ENCODE assay signal across 11 cellular contexts in the genomic region with DNA sequence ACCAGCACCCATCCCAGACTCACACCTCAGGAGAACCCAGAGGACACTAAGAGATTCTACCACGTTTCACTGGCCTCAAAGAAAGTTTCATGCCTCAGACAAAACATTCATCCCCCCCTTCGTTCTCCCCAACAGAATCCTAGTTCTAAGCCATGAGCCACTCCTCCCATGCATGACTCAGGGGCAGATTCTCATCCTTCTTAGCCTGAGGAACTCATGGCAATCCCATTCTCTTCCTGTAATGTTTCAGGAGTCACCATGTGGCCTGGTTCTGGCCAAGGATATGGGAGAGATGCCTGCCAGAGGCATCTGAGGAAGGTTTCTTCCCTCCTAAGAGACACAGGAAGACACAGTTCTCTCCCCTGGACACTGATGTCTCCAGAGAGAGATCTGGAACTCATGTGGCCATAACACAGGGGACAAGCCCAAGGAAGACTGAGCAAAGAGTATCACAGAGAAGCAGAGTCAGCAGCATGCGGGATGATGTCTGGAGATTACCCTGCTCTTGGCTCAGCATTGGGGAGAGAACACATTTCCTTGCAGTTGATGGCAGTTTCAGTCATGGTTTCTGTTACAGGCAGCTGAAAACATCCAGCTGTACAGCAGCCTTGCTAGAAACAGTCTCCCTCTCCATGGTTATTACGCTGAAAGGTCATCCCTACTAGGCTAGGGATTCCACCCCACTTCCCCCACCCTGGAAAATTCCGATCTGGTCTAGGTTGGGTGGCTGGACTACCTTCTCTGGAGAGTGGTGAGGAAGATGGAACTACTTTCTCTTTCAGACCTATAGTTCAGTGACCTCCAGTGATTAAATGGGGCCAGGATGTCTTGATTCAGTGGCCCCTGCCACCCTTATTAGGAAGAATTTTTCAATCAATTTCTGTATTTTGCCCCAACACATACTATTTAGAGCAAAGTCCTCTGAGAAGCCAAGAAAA.
DNase-seq lines count a peak whose midpoint lies in the region; ATAC-seq and TF ChIP-seq lines count a peak whose summit lies in the region.
"Had no signal": no experiment of that assay in that cellular context is flagged by ENCODE, and none has a peak within 500 bp of the region (broad histone marks: within the 10 kb centered on the region; RNA-seq: fewer than 3 reads in every experiment).

No MANE protein-coding gene starts in this region.

- H3K9me2 ChIP-seq in hepatocyte (replicated peaks; ENCODE audit: insufficient read depth): no peaks in the 10 kb centered on the region

- no peaks in the 10 kb centered on the region for H4K20me1 ChIP-seq in hepatocyte (ENCODE audit: insufficient read depth, poor library complexity, severe bottlenecking)

- WGBS in hepatocyte (ENCODE audit: low lambda C conversion rate, missing lambda C conversion rate): 91% methylated on average over 5 of the region's 5 CpGs

- no peak overlapping the region for H2AFZ ChIP-seq in hepatocyte

- no peak for TF ChIP-seq CTCF in hepatocyte (IDR thresholded peaks at IDR 0.05; ENCODE audit: poor library complexity)

- no peaks in the 10 kb centered on the region for H3K9me3 ChIP-seq in hepatocyte (ENCODE audit: low read depth)
- H3K9me3 ChIP-seq: Caco-2, thoracic aorta had no signal

- no peak overlapping the region for H3K4me3 ChIP-seq in hepatocyte
- H3K4me3 ChIP-seq: thoracic aorta had no signal

- no peak overlapping the region for H3K4me2 ChIP-seq in hepatocyte

- H3K36me3 ChIP-seq in hepatocyte (replicated peaks; ENCODE audit: insufficient read depth, low read depth): no peaks in the 10 kb centered on the region
- H3K36me3 ChIP-seq: thoracic aorta had no signal

- DNase-seq in hepatocyte (ENCODE audit: low spot score): no peak
- DNase-seq in 8988T: no peak
- no peak for DNase-seq in NCI-H1930 (lab: John Stamatoyannopoulos, UW)
- DNase-seq in NCI-H1417 treated with DMSO at 0.1 percent for 48 hours (lab: John Stamatoyannopoulos, UW): no peak
- DNase-seq in cardiac septum (ENCODE audit: low spot score): no peak
- DNase-seq: Caco-2, small intestine had no signal

- intact Hi-C loops in cardiac septum (cut with DNase I): no loop called here

- H3K27ac ChIP-seq in hepatocyte: peak overlapping the region; percentile 94
- H3K27ac ChIP-seq: thoracic aorta had no signal

- peak; percentile 70 for ATAC-seq in GM18517 (IDR thresholded peaks at IDR 0.05; ENCODE audit: unreplicated experiment)
- peak; percentile 69 for ATAC-seq in GM21786 (IDR thresholded peaks at IDR 0.05; ENCODE audit: unreplicated experiment)
- peak; percentile 82 for ATAC-seq in HG03460 (IDR thresholded peaks at IDR 0.05; ENCODE audit: unreplicated experiment)

- H3K27me3 ChIP-seq in hepatocyte: no peaks in the 10 kb centered on the region

- no peaks in the 10 kb centered on the region for H3K79me2 ChIP-seq in hepatocyte

- H3K4me1 ChIP-seq in hepatocyte (ENCODE audit: insufficient read depth): peaks cover 31% of the 10 kb centered on the region
